ENCODE assay signal across 9 cellular contexts in the genomic region with DNA sequence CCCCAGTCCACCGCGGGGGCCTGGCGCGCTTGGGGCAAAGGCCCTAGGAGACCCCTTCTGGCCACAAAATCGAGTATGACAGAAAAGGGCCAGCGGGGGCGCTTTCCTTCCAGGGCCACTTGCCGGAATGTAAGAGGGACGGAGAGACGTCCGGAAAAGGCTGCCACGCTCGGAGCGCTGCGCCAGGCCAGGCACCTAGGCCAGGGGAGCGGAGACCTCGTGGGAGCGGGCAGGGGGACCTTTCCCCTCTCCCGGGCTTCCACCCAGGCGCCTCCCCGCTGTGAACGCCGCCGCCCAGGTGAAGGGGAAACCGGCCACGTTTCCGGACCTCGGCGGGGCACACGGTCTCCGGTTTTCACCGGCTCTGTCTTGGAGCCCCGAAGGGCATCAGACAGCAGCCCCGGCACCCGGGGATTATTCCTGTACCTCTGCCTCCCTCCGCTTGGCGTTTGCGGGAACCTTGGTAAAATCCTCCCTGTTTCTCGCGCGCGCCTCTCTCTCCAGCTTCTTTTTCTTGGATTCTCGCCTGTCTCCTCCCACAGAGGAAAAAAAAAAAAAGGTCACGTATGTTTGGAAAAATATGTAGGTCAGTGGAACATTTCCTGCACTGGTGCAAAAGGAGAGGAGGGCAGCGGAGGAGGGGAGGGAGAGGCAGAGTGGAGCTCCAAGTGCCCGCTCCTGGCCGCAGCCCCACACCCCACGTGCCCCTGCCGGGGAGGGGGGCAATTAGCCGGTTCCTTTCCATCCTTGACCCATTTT. TPM values are rescaled to one million over a fixed set of nuclear protein-coding genes. Genes with fewer than 3 reads are reported as not detected.
DNase-seq lines count a peak whose midpoint lies in the region; FAIRE-seq and TF ChIP-seq lines count a peak whose summit lies in the region.
"Had no signal": no experiment of that assay in that cellular context is flagged by ENCODE, and none has a peak within 500 bp of the region (broad histone marks: within the 10 kb centered on the region; RNA-seq: fewer than 3 reads in every experiment).

No MANE protein-coding gene starts in this region.

- BruUV-seq in endothelial cell of umbilical vein (replicated peaks; lab: Mats Ljungman, UMichigan): no TSS peak

- dilution Hi-C loops in endothelial cell of umbilical vein (cut with MboI; ENCODE audit: extremely low pct_ligation_motif_present, low sequenced_read_pairs): no loop called here

- FAIRE-seq in endothelial cell of umbilical vein (lab: Jason Lieb, UNC): peak; percentile 58

- peak overlapping the region; percentile 89 for H2AFZ ChIP-seq in endothelial cell of umbilical vein (ENCODE audit: low read depth, low read length)

- H2BK120ac ChIP-seq in mesendoderm (ENCODE audit: low read depth, low read length): no peak overlapping the region

- no peaks in the 10 kb centered on the region for H4K20me1 ChIP-seq in endothelial cell of umbilical vein (replicated peaks; ENCODE audit: control insufficient read depth, extremely low read depth, insufficient read depth, low read length)
- H4K20me1 ChIP-seq: BLaER1 treated with 17β-estradiol and CSF1 and Interleukin-3, amounts not matched to agents 10 nM and 100 nM had no signal

- H3K79me2 ChIP-seq in endothelial cell of umbilical vein (ENCODE audit: control insufficient read depth, insufficient read depth, low read length) (peaks cover 30% of the 10 kb centered on the region), mesendoderm (ENCODE audit: control insufficient read depth, insufficient read depth, low read length) (no peaks in the 10 kb centered on the region)

- TF ChIP-seq POLR2A in endothelial cell of umbilical vein (IDR thresholded peaks at IDR 0.05; ENCODE audit: low read depth, low read length): no peak
- TF ChIP-seq POLR2A in thyroid gland (IDR thresholded peaks at IDR 0.05): peak in 1 of 2 donors; percentile 51

- CTCF ChIA-PET in endothelial cell of umbilical vein (lab: Charles Lee): interaction anchor here (0.8 to 2.4 kb wide), 17 partner anchors 17 to 209 kb away, joined by 3 to 12 read pairs (median 5); no protein-coding TSS in a partner anchor

- no peak overlapping the region for H3K23ac ChIP-seq in mesendoderm (ENCODE audit: low read length)

- no peak overlapping the region for H4K8ac ChIP-seq in mesendoderm (ENCODE audit: low read depth, low read length)

- POLR2A ChIA-PET in endothelial cell of umbilical vein (lab: Charles Lee): interaction anchor here (0.7 to 1.2 kb wide), 4 partner anchors 22 to 106 kb away, joined by 3 to 5 read pairs (median 4); no protein-coding TSS in a partner anchor

- H3K4me3 ChIP-seq in endothelial cell of umbilical vein (replicated peaks in 1 of 3; ENCODE audit: insufficient read depth in 1 of 3, low read depth in 1 of 3, low read length in 3 of 3): peak overlapping the region; percentile 61 to 87 (median 63)
- no peak overlapping the region for H3K4me3 ChIP-seq in mesendoderm (ENCODE audit: low read length)
- H3K4me3 ChIP-seq in thyroid gland (replicated peaks in 1 of 3): peak overlapping the region; percentile 37 to 70 (median 62)
- H3K4me3 ChIP-seq: BLaER1 treated with 17β-estradiol and CSF1 and Interleukin-3, amounts not matched to agents 10 nM and 100 nM had no signal

- H2BK5ac ChIP-seq in mesendoderm (ENCODE audit: low read length): no peak overlapping the region

- H4K5ac ChIP-seq in mesendoderm (ENCODE audit: low read length): no peak overlapping the region

- peak overlapping the region; percentile 83 for H3K4me3 Mint-ChIP-seq in activated CD4-positive, alpha-beta T cell treated with anti-CD3 and anti-CD28 coated beads, Interleukin-2, amount 10 ng/mL, durations not matched to agents 24 days and 14 days

- peak; percentile 44 to 51 for TF ChIP-seq CTCF in endothelial cell of umbilical vein (IDR thresholded peaks at IDR 0.05; ENCODE audit: extremely low read depth in 1 of 2, insufficient read depth in 1 of 2, low read depth in 1 of 2, low read length in 2 of 2)
- TF ChIP-seq CTCF in thyroid gland (IDR thresholded peaks at IDR 0.05): peak in 4 of 6 experiments; percentile 21 to 44 (median 32)

- H3K79me1 ChIP-seq in mesendoderm (ENCODE audit: low read length): no peaks in the 10 kb centered on the region

- no peak overlapping the region for H2AK5ac ChIP-seq in mesendoderm (ENCODE audit: low read length)

- H3K9ac ChIP-seq in endothelial cell of umbilical vein (replicated peaks; ENCODE audit: extremely low read depth, insufficient read depth, low read length): peak overlapping the region; percentile 93
- H3K9ac ChIP-seq in mesendoderm (ENCODE audit: low read length): peak overlapping the region; percentile 50
- H3K9ac ChIP-seq: BLaER1 treated with 17β-estradiol and CSF1 and Interleukin-3, amounts not matched to agents 10 nM and 100 nM had no signal

- DNase-seq in NCI-H146 (lab: John Stamatoyannopoulos, UW) (peak; percentile 11), NCI-H146 treated with DMSO at 0.1 percent for 48 hours (lab: John Stamatoyannopoulos, UW; ENCODE audit: unreplicated experiment) (no peak), endothelial cell of umbilical vein (ENCODE audit: low read depth, low spot score) (peak; percentile 90), mesendoderm (peak; percentile 77), thyroid gland (peak; percentile 83 to 88), GM19238 (ENCODE audit: insufficient read length, low spot score) (no peak), NCI-H2171 (lab: John Stamatoyannopoulos, UW) (no peak)
- DNase-seq in activated CD4-positive, alpha-beta T cell treated with anti-CD3 and anti-CD28 coated beads, Interleukin-2, amount 10 ng/mL, durations not matched to agents 24 days and 14 days: peak; percentile 68

- peak overlapping the region; percentile 85 for H3K27ac Mint-ChIP-seq in activated CD4-positive, alpha-beta T cell treated with anti-CD3 and anti-CD28 coated beads, Interleukin-2, amount 10 ng/mL, durations not matched to agents 24 days and 14 days

- no CpG with 5 or more reads among the region's 50 CpGs for WGBS in mesendoderm (ENCODE audit: extremely low coverage, insufficient coverage, low lambda C conversion rate)
- 1% methylated on average over 31 to 35 of the region's 50 CpGs for WGBS in thyroid gland, 2 donors

- no peaks in the 10 kb centered on the region for H3K9me1 ChIP-seq in endothelial cell of umbilical vein (replicated peaks; ENCODE audit: control insufficient read depth, extremely low read depth, insufficient read depth, low read length)

- H3K36me3 ChIP-seq in endothelial cell of umbilical vein (ENCODE audit: control insufficient read depth in 2 of 2, extremely low read depth in 1 of 2, insufficient read depth in 2 of 2, low read length in 2 of 2) (no peaks in the 10 kb centered on the region), mesendoderm (ENCODE audit: control insufficient read depth, insufficient read depth, low read length) (no peaks in the 10 kb centered on the region), thyroid gland (no peaks in the 10 kb centered on the region)
- H3K36me3 ChIP-seq: BLaER1 treated with 17β-estradiol and CSF1 and Interleukin-3, amounts not matched to agents 10 nM and 100 nM had no signal

- H3K27me3 Mint-ChIP-seq in activated CD4-positive, alpha-beta T cell treated with anti-CD3 and anti-CD28 coated beads, Interleukin-2, amount 10 ng/mL, durations not matched to agents 24 days and 14 days: peaks cover 47% of the 10 kb centered on the region

- H3K4me2 ChIP-seq in endothelial cell of umbilical vein (ENCODE audit: insufficient read depth, low read length) (peak overlapping the region; percentile 80), mesendoderm (ENCODE audit: low read length) (peak overlapping the region; percentile 80)
- H3K4me2 ChIP-seq: BLaER1 treated with 17β-estradiol and CSF1 and Interleukin-3, amounts not matched to agents 10 nM and 100 nM had no signal

- no peak overlapping the region for H3K18ac ChIP-seq in mesendoderm (ENCODE audit: low read length)

- H3K9me3 ChIP-seq in endothelial cell of umbilical vein (replicated peaks; ENCODE audit: control insufficient read depth, insufficient read depth, low read length): no peaks in the 10 kb centered on the region
- H3K9me3 ChIP-seq in thyroid gland: no peaks in the 10 kb centered on the region

- no peak overlapping the region for H2BK15ac ChIP-seq in mesendoderm (replicated peaks; ENCODE audit: low read depth)

- peaks cover 2% of the 10 kb centered on the region for H3K36me3 Mint-ChIP-seq in activated CD4-positive, alpha-beta T cell treated with anti-CD3 and anti-CD28 coated beads, Interleukin-2, amount 10 ng/mL, durations not matched to agents 24 days and 14 days (ENCODE audit: low read depth)

- intact Hi-C loops in activated CD4-positive, alpha-beta T cell treated with anti-CD3 and anti-CD28 coated beads, Interleukin-2, amount 10 ng/mL, durations not matched to agents 24 days and 14 days (cut with micrococcal nuclease): no loop called here
- intact Hi-C loops in endothelial cell of umbilical vein (cut with micrococcal nuclease) (loop anchor here (1.0 to 2.0 kb wide), 5 partner anchors 52 to 208 kb away; no protein-coding TSS in a partner anchor), thyroid gland (cut with DNase I) (loop anchor here (10.0 kb wide), 1 partner anchor 84 kb away; no protein-coding TSS in a partner anchor)

- H3K4me1 ChIP-seq in endothelial cell of umbilical vein (ENCODE audit: control insufficient read depth, extremely low read depth, insufficient read depth, low read length): peaks cover 49% of the 10 kb centered on the region
- H3K4me1 ChIP-seq in mesendoderm (ENCODE audit: control insufficient read depth, low read depth, low read length): no peaks in the 10 kb centered on the region
- H3K4me1 ChIP-seq in thyroid gland: peaks cover 8 to 14% of the 10 kb centered on the region in 2 donors

- H3K27ac ChIP-seq in endothelial cell of umbilical vein (ENCODE audit: insufficient read depth, low read depth, low read length) (peak overlapping the region; percentile 85), mesendoderm (ENCODE audit: low read depth, low read length) (no peak overlapping the region), thyroid gland (peak overlapping the region; percentile 34 to 87 (median 81))
- H3K27ac ChIP-seq: BLaER1 treated with 17β-estradiol and CSF1 and Interleukin-3, amounts not matched to agents 10 nM and 100 nM had no signal

- no peak overlapping the region for H3K4ac ChIP-seq in mesendoderm (ENCODE audit: low read depth, low read length)

- peaks cover 24% of the 10 kb centered on the region for H3K4me1 Mint-ChIP-seq in activated CD4-positive, alpha-beta T cell treated with anti-CD3 and anti-CD28 coated beads, Interleukin-2, amount 10 ng/mL, durations not matched to agents 24 days and 14 days

- H3K27me3 ChIP-seq in endothelial cell of umbilical vein (ENCODE audit: control insufficient read depth in 2 of 2, insufficient read depth in 2 of 2, low read length in 2 of 2): no peaks in the 10 kb centered on the region
- peaks cover 27% of the 10 kb centered on the region for H3K27me3 ChIP-seq in mesendoderm (ENCODE audit: insufficient read depth, low read length, poor library complexity)
- no peaks in the 10 kb centered on the region for H3K27me3 ChIP-seq in thyroid gland

- peak overlapping the region; percentile 53 for H3K56ac ChIP-seq in mesendoderm (ENCODE audit: low read length)

- no peaks in the 10 kb centered on the region for H3K9me3 Mint-ChIP-seq in activated CD4-positive, alpha-beta T cell treated with anti-CD3 and anti-CD28 coated beads, Interleukin-2, amount 10 ng/mL, durations not matched to agents 24 days and 14 days

RNA-seq across cellular contexts. Expression of a gene that starts 1.2 kb away (rescaled TPM):
- total RNA-seq in activated CD4-positive, alpha-beta T cell treated with anti-CD3 and anti-CD28 coated beads, Interleukin-2, amount 10 ng/mL, durations not matched to agents 24 days and 14 days: 9.1 and 10.1 TPM in 2 replicates
- total RNA-seq in endothelial cell of umbilical vein (34.4 and 53.9 TPM in 2 replicates), thyroid gland (10 to 100 TPM; 12.7 to 22.8 (median 16.1) TPM)
- 29.0 and 34.7 TPM in 2 replicates for polyA plus RNA-seq in endothelial cell of umbilical vein
- polyA plus RNA-seq in endothelial cell of umbilical vein (2011; cell fraction: cytosol; rRNA removed): 16.6 and 22.8 TPM in 2 replicates
- 63.1 and 70.0 TPM in 2 replicates for polyA plus RNA-seq in endothelial cell of umbilical vein (2011; cell fraction: nucleus; rRNA removed)
- 41.1 and 51.9 TPM in 2 replicates for polyA plus RNA-seq in endothelial cell of umbilical vein (2012)
- 38.6 and 40.9 TPM in 2 replicates for polyA minus RNA-seq in endothelial cell of umbilical vein
- polyA minus RNA-seq in endothelial cell of umbilical vein (2011; cell fraction: cytosol; rRNA and poly(A)+ RNA removed): 3.3 TPM
- polyA minus RNA-seq in endothelial cell of umbilical vein (2011; cell fraction: nucleus; rRNA and poly(A)+ RNA removed): 46.1 and 69.1 TPM in 2 replicates
- 0.34 TPM for polyA plus RNA-seq in mesendoderm (2013, experiment 1 of 2)
- 0.41 TPM for polyA plus RNA-seq in mesendoderm (2013, experiment 2 of 2)

Comparison
In these comparisons a context has a peak if more than half of its experiments do, and no peak if none do; other contexts are left out.
1. DNase-seq: peak in NCI-H146 (single experiment), activated CD4-positive, alpha-beta T cell treated with anti-CD3 and anti-CD28 coated beads, Interleukin-2, amount 10 ng/mL, durations not matched to agents 24 days and 14 days (single experiment), endothelial cell of umbilical vein (single experiment), mesendoderm (single experiment) and thyroid gland (2 of 2); none in NCI-H146 treated with DMSO at 0.1 percent for 48 hours (single experiment), GM19238 (single experiment) and NCI-H2171 (single experiment).